In the genomic region with DNA sequence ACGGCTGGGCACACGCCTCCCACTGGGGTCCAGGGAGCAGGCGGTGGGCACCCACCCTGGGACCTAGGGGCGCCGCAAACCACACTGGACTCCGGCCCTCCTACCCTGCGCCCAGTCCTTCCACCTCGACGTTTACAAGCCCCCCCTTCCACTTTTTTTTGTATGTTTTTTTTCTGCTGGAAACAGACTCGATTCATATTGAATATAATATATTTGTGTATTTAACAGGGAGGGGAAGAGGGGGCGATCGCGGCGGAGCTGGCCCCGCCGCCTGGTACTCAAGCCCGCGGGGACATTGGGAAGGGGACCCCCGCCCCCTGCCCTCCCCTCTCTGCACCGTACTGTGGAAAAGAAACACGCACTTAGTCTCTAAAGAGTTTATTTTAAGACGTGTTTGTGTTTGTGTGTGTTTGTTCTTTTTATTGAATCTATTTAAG, we compare ENCODE assay signal across 8 cellular contexts. TPM values are rescaled to one million over a fixed set of nuclear protein-coding genes. Genes with fewer than 3 reads are reported as not detected.
DNase-seq lines count a peak whose midpoint lies in the region; ATAC-seq and TF ChIP-seq lines count a peak whose summit lies in the region.

No MANE protein-coding gene starts in this region.

- H3K27ac ChIP-seq in layer of hippocampus (ENCODE audit: low read depth, low read length) (peak overlapping the region; percentile 98), tibial artery (peak overlapping the region; percentile 98 to 99)

- TF ChIP-seq CTCF in tibial artery (IDR thresholded peaks at IDR 0.05): no peak

- intact Hi-C loops in tibial artery (cut with DNase I; ENCODE audit: low total_unique reads): loop anchor here (2.0 to 10.0 kb wide), 2 partner anchors 14 to 1052 kb away; no protein-coding TSS in a partner anchor

- peak; percentile 66 for DNase-seq in activated CD8-positive, alpha-beta memory T cell treated with anti-CD3 and anti-CD28 coated beads, Interleukin-2, amount 50 U/mL, for 48 hours
- no peak for DNase-seq in activated CD8-positive, alpha-beta memory T cell treated with anti-CD3 and anti-CD28 coated beads for 24 hours
- DNase-seq in activated naive CD8-positive, alpha-beta T cell treated with anti-CD3 and anti-CD28 coated beads for 36 hours: no peak
- no peak for DNase-seq in tibial artery
- DNase-seq in iPS-NIHi7 (ENCODE audit: extremely low spot score): no peak
- DNase-seq in NAMALWA (ENCODE audit: low spot score): no peak

- H3K27me3 Mint-ChIP-seq in activated naive CD8-positive, alpha-beta T cell treated with anti-CD3 and anti-CD28 coated beads for 36 hours: no peaks in the 10 kb centered on the region

- H3K4me3 Mint-ChIP-seq in activated naive CD8-positive, alpha-beta T cell treated with anti-CD3 and anti-CD28 coated beads for 36 hours: peak overlapping the region; percentile 95

- peak overlapping the region; percentile 98 for H3K27ac Mint-ChIP-seq in activated naive CD8-positive, alpha-beta T cell treated with anti-CD3 and anti-CD28 coated beads for 36 hours

- ATAC-seq in GM19324 (IDR thresholded peaks at IDR 0.05; ENCODE audit: low FRiP score, unreplicated experiment): no peak

- H3K4me1 ChIP-seq in tibial artery: peaks cover 0 to 44% (median 35%) of the 10 kb centered on the region in 4 donors

- H3K4me1 Mint-ChIP-seq in activated naive CD8-positive, alpha-beta T cell treated with anti-CD3 and anti-CD28 coated beads for 36 hours: peaks cover 47% of the 10 kb centered on the region

- no peaks in the 10 kb centered on the region for H3K27me3 ChIP-seq in layer of hippocampus (ENCODE audit: control insufficient read depth, insufficient read depth, low read length)
- no peaks in the 10 kb centered on the region for H3K27me3 ChIP-seq in tibial artery

- H3K4me3 ChIP-seq in tibial artery: peak overlapping the region; percentile 86 to 96

- peaks cover 23% of the 10 kb centered on the region for H3K36me3 Mint-ChIP-seq in activated naive CD8-positive, alpha-beta T cell treated with anti-CD3 and anti-CD28 coated beads for 36 hours

- H3K9me3 Mint-ChIP-seq in activated naive CD8-positive, alpha-beta T cell treated with anti-CD3 and anti-CD28 coated beads for 36 hours: no peaks in the 10 kb centered on the region

- no peaks in the 10 kb centered on the region for H3K9me3 ChIP-seq in tibial artery

- H3K36me3 ChIP-seq in tibial artery: peaks cover 0 to 13% (median 9%) of the 10 kb centered on the region in 3 donors

RNA-seq across cellular contexts. Expression of gene JUNB, which starts 1.6 kb away (rescaled TPM):
- total RNA-seq in activated naive CD8-positive, alpha-beta T cell treated with anti-CD3 and anti-CD28 coated beads for 36 hours: 100 to 1,000 TPM; 171 to 175 TPM

RNA-seq across cellular contexts. Expression of gene PRDX2, which starts 8.7 kb away (rescaled TPM):
- total RNA-seq in activated naive CD8-positive, alpha-beta T cell treated with anti-CD3 and anti-CD28 coated beads for 36 hours: 100 to 1,000 TPM; 238 to 241 TPM

RNA-seq across cellular contexts. Expression of gene THSD8, which starts 9.0 kb away (rescaled TPM):
- 10 to 100 TPM; 25.3 to 30.5 TPM for total RNA-seq in activated naive CD8-positive, alpha-beta T cell treated with anti-CD3 and anti-CD28 coated beads for 36 hours

RNA-seq across cellular contexts. Expression of gene RNASEH2A, which starts 13.5 kb away (rescaled TPM):
- 10 to 100 TPM; 46.1 to 55.5 TPM for total RNA-seq in activated naive CD8-positive, alpha-beta T cell treated with anti-CD3 and anti-CD28 coated beads for 36 hours

RNA-seq across cellular contexts. Expression of gene HOOK2, which starts 17.5 kb away (rescaled TPM):
- total RNA-seq in activated naive CD8-positive, alpha-beta T cell treated with anti-CD3 and anti-CD28 coated beads for 36 hours: 10 to 100 TPM; 13.0 to 13.8 TPM
